ENCODE assay signal across 8 cellular contexts in genomic region chr7:151057737-151057988, GRCh38. TPM values are rescaled to one million over a fixed set of nuclear protein-coding genes. Genes with fewer than 3 reads are reported as not detected.
DNase-seq lines count a peak whose midpoint lies in the region; TF ChIP-seq lines count a peak whose summit lies in the region.

Gene CDK5, minus strand, starts transcription at chr7:151057897. Its CDS starts 49 bp downstream, at chr7:151057848.

- in situ Hi-C loops in G401 (cut with HindIII; ENCODE audit: low sequenced_read_pairs): no loop called here

- H3K4me3 ChIP-seq in SJSA1 (peak within 1 kb of the TSS; percentile 47), esophagus squamous epithelium (peak within 1 kb of the TSS; percentile 56 to 87 (median 82)), trophoblast cell (ENCODE audit: low read depth, low read length) (peak within 1 kb of the TSS; percentile 63)

- H4K8ac ChIP-seq in trophoblast cell (ENCODE audit: low read depth, low read length): peak within 1 kb of the TSS; percentile 95

- peak within 1 kb of the TSS; percentile 87 for H3K14ac ChIP-seq in trophoblast cell (ENCODE audit: low read length)

- H3K27ac ChIP-seq in SJSA1 (peak within 1 kb of the TSS; percentile 78), esophagus squamous epithelium (peak within 1 kb of the TSS; percentile 85 to 99 (median 96)), trophoblast cell (ENCODE audit: low read depth, low read length) (peak within 1 kb of the TSS; percentile 84)

- DNase-seq in G401 (ENCODE audit: low spot score) (no peak), SJSA1 (ENCODE audit: low read depth in 1 of 2, low spot score in 2 of 2) (no peak), esophagus squamous epithelium (lab: John Stamatoyannopoulos, UW) (no peak), trophoblast cell (no peak), NCI-H526 treated with DMSO at 0.1 percent for 48 hours (lab: John Stamatoyannopoulos, UW) (no peak), NAMALWA (ENCODE audit: low spot score) (no peak)
- no peak for DNase-seq in activated CD4-positive, alpha-beta T cell treated with anti-CD3 and anti-CD28 coated beads, Interleukin-2, amount 50 U/mL, for 1 hour
- DNase-seq in stimulated activated naive CD4-positive, alpha-beta T cell treated with Interleukin-2 at 50 U/mL for 16 hours (lab: John Stamatoyannopoulos, UW): no peak

- WGBS in esophagus squamous epithelium, 2 donors: 0 to 1% methylated on average over 12 to 16 of the region's 18 CpGs
- no CpG with 5 or more reads among the region's 18 CpGs for WGBS in trophoblast cell (ENCODE audit: extremely low coverage, insufficient coverage, insufficient read length)

- peak within 1 kb of the TSS; percentile 90 for H3K4me2 ChIP-seq in trophoblast cell (ENCODE audit: low read length)

- TF ChIP-seq CTCF in esophagus squamous epithelium (IDR thresholded peaks at IDR 0.05): no peak

- TF ChIP-seq POLR2A in esophagus squamous epithelium (IDR thresholded peaks at IDR 0.05): no peak

- H3K9me3 ChIP-seq in SJSA1 (replicated peaks) (no peaks in the 10 kb centered on the region), esophagus squamous epithelium (no peaks in the 10 kb centered on the region), trophoblast cell (ENCODE audit: insufficient read depth, low read depth, low read length) (no peaks in the 10 kb centered on the region)

- H2BK12ac ChIP-seq in trophoblast cell (ENCODE audit: low read length): peak within 1 kb of the TSS; percentile 37

- peaks cover 26% of the 10 kb centered on the region for H3K79me2 ChIP-seq in trophoblast cell (ENCODE audit: control insufficient read depth, insufficient read depth, low read length, poor library complexity)

- H4K12ac ChIP-seq in trophoblast cell (ENCODE audit: low read depth, low read length): peak within 1 kb of the TSS; percentile 82

- peak within 1 kb of the TSS; percentile 58 for H2AFZ ChIP-seq in trophoblast cell (ENCODE audit: insufficient read depth, low read length, poor library complexity)

- intact Hi-C loops in esophagus squamous epithelium (cut with DNase I): no loop called here

- peak within 1 kb of the TSS; percentile 48 for H3K4ac ChIP-seq in trophoblast cell (ENCODE audit: low read depth, low read length)

- H3K27me3 ChIP-seq in SJSA1 (replicated peaks): no peaks in the 10 kb centered on the region
- H3K27me3 ChIP-seq in esophagus squamous epithelium: no peaks in the 10 kb centered on the region
- H3K27me3 ChIP-seq in trophoblast cell (ENCODE audit: insufficient read depth, low read length): no peaks in the 10 kb centered on the region

- no peak within 1 kb of the TSS for H3K23ac ChIP-seq in trophoblast cell (ENCODE audit: low read length)

- peaks cover 38% of the 10 kb centered on the region for H3K79me1 ChIP-seq in trophoblast cell (ENCODE audit: low read length)

- H2BK120ac ChIP-seq in trophoblast cell (ENCODE audit: insufficient read depth, low read length, poor library complexity): peak within 1 kb of the TSS; percentile 69

- H2AK5ac ChIP-seq in trophoblast cell (ENCODE audit: low read length): peak within 1 kb of the TSS; percentile 82

- peaks cover 10% of the 10 kb centered on the region for H3K36me3 ChIP-seq in SJSA1
- peaks cover 0 to 25% (median 0%) of the 10 kb centered on the region in 3 donors for H3K36me3 ChIP-seq in esophagus squamous epithelium
- H3K36me3 ChIP-seq in trophoblast cell (ENCODE audit: control insufficient read depth in 1 of 2, insufficient read depth in 2 of 2, low read length in 2 of 2): peaks cover 3 to 6% of the 10 kb centered on the region in 2 experiments

- peak within 1 kb of the TSS; percentile 75 for H3K9ac ChIP-seq in trophoblast cell (ENCODE audit: low read length)

- H2BK5ac ChIP-seq in trophoblast cell (ENCODE audit: low read depth, low read length, poor library complexity): peak within 1 kb of the TSS; percentile 81

- H3K4me1 ChIP-seq in SJSA1 (replicated peaks): peaks cover 33% of the 10 kb centered on the region
- peaks cover 40 to 53% (median 53%) of the 10 kb centered on the region in 3 donors for H3K4me1 ChIP-seq in esophagus squamous epithelium
- H3K4me1 ChIP-seq in trophoblast cell (ENCODE audit: control insufficient read depth in 1 of 2, insufficient read depth in 2 of 2, low read length in 2 of 2): peaks cover 45% of the 10 kb centered on the region in 2 experiments

- H3K18ac ChIP-seq in trophoblast cell (ENCODE audit: low read length): peak within 1 kb of the TSS; percentile 77

- peak within 1 kb of the TSS; percentile 88 for H4K91ac ChIP-seq in trophoblast cell (ENCODE audit: low read depth, low read length)

RNA-seq across cellular contexts. Expression of gene CDK5, which starts in this region (rescaled TPM):
- 18.5 and 25.3 TPM in 2 replicates for total RNA-seq in G401 (2014; rRNA removed; shearing (Covaris generic))
- 23.7 and 29.3 TPM in 2 replicates for total RNA-seq in SJSA1 (2014; rRNA removed; shearing (Covaris generic))
- 10 to 100 TPM in 2 of 4 donors, 1 to 10 TPM in 2; 3.8 to 12.9 (median 8.6) TPM for total RNA-seq in esophagus squamous epithelium
- 22.3 and 22.9 TPM in 2 replicates for polyA plus RNA-seq in trophoblast cell (2013)
